ENCODE assay signal across 21 cellular contexts in the genomic region with DNA sequence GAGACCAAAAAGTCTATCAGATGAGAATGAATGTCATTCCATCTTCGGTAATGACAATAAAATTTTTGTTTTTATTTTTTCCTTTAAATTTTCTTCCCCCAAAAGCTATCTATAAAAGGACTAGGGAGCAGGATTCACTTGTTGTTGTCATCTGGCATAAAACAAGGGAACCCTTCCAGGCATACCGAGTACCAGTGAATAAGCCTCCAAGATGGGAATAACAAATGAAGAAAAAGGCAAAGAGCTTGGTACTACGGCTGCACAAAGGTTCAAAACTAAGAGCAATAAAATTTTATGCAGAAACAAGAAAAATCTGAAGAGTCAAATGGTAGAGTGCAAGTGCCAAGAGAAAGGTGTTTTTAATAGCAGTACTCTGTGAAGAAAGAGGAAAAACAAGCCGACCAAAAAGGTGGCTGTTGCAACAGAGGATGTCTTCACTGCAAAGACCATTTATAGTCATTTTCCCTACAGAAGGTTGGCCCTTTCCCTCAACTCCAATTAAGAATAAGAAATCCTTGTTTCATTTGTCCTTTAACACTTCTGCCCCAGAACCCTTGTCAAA. TPM values are rescaled to one million over a fixed set of nuclear protein-coding genes. Genes with fewer than 3 reads are reported as not detected.
DNase-seq lines count a peak whose midpoint lies in the region; ATAC-seq and TF ChIP-seq lines count a peak whose summit lies in the region.
"Had no signal": no experiment of that assay in that cellular context is flagged by ENCODE, and none has a peak within 500 bp of the region (broad histone marks: within the 10 kb centered on the region; RNA-seq: fewer than 3 reads in every experiment).

No MANE protein-coding gene starts in this region.

- H4K20me1 ChIP-seq in mammary epithelial cell (ENCODE audit: insufficient read depth, low read length) (no peaks in the 10 kb centered on the region), hepatocyte (ENCODE audit: insufficient read depth, poor library complexity, severe bottlenecking) (peaks cover 16% of the 10 kb centered on the region)

- H3K4me2 ChIP-seq in mammary epithelial cell (ENCODE audit: insufficient read depth, low read depth, low read length) (peak overlapping the region; percentile 4), hepatocyte (no peak overlapping the region)

- H3K36me3 Mint-ChIP-seq in immature natural killer cell: no peaks in the 10 kb centered on the region
- peaks cover 15% of the 10 kb centered on the region for H3K36me3 Mint-ChIP-seq in activated CD4-positive, alpha-beta memory T cell treated with anti-CD3 and anti-CD28 coated beads, Interleukin-2, amount 10 ng/mL, durations not matched to agents 7 days and 5 days (ENCODE audit: low read depth)
- H3K36me3 Mint-ChIP-seq: stimulated activated effector memory CD8-positive, alpha-beta T cell treated with anti-CD3 and anti-CD28 coated beads, Interleukin-12 subunit alpha, Interleukin-12 subunit beta, amount 100 ng/mL, for 72 hours had no signal

- no peak for ATAC-seq in GM19324 (IDR thresholded peaks at IDR 0.05; ENCODE audit: low FRiP score, unreplicated experiment)
- ATAC-seq: stimulated activated effector memory CD8-positive, alpha-beta T cell treated with anti-CD3 and anti-CD28 coated beads, Interleukin-12 subunit alpha, Interleukin-12 subunit beta, amount 100 ng/mL, for 72 hours had no signal

- no TSS peak for BruUV-seq in mammary epithelial cell (replicated peaks; lab: Mats Ljungman, UMichigan)

- peak; percentile 23 for DNase-seq in mammary epithelial cell
- no peak for DNase-seq in immature natural killer cell
- DNase-seq in NCI-H774 (lab: John Stamatoyannopoulos, UW): no peak
- DNase-seq in hepatocyte (ENCODE audit: low spot score): no peak
- no peak for DNase-seq in activated CD4-positive, alpha-beta memory T cell treated with anti-CD3 and anti-CD28 coated beads, Interleukin-2, amount 10 ng/mL, durations not matched to agents 7 days and 5 days
- DNase-seq: activated B cell treated with CpG ODN at 0.5 μM for 24 hours; activated CD4-positive, alpha-beta T cell treated with anti-CD3 and anti-CD28 coated beads, Interleukin-2, amount 50 U/mL, for 48 hours; activated gamma-delta T cell; activated T-cell treated with anti-CD3 and anti-CD28 coated beads for 4 hours; endodermal cell; HFFc6; kidney; NCI-H187 treated with DMSO at 0.1 percent for 48 hours; NCI-H446; Peyer's patch had no signal

- H3K4me3 ChIP-seq in mammary epithelial cell (replicated peaks in 1 of 3; ENCODE audit: insufficient read depth in 1 of 3, low read depth in 2 of 3, low read length in 3 of 3) (no peak overlapping the region), hepatocyte (no peak overlapping the region)
- H3K4me3 ChIP-seq: Peyer's patch had no signal

- H3K9ac ChIP-seq in mammary epithelial cell (ENCODE audit: insufficient read depth, low read length): no peak overlapping the region
- H3K9ac ChIP-seq: parathyroid adenoma had no signal

- peaks cover 95% of the 10 kb centered on the region for H3K79me2 ChIP-seq in mammary epithelial cell (ENCODE audit: insufficient read depth, low read length)
- H3K79me2 ChIP-seq in hepatocyte: peaks cover 97% of the 10 kb centered on the region

- no peaks in the 10 kb centered on the region for H3K27me3 Mint-ChIP-seq in immature natural killer cell (ENCODE audit: low read depth in 3 of 3)
- H3K27me3 Mint-ChIP-seq in activated CD4-positive, alpha-beta memory T cell treated with anti-CD3 and anti-CD28 coated beads, Interleukin-2, amount 10 ng/mL, durations not matched to agents 7 days and 5 days: no peaks in the 10 kb centered on the region
- H3K27me3 Mint-ChIP-seq: activated B cell treated with CpG ODN at 0.5 μM for 24 hours had no signal

- TF ChIP-seq CTCF in 22Rv1 (IDR thresholded peaks at IDR 0.05): no peak
- TF ChIP-seq CTCF in mammary epithelial cell (conservative IDR thresholded peaks at IDR 0.05 in 1 of 2, IDR thresholded peaks at IDR 0.05 in 1 of 2; ENCODE audit: extremely low read depth in 1 of 2, insufficient read depth in 1 of 2, low read depth in 1 of 2, low read length in 2 of 2): no peak
- TF ChIP-seq CTCF in hepatocyte (IDR thresholded peaks at IDR 0.05; ENCODE audit: poor library complexity): no peak

- H2AFZ ChIP-seq in mammary epithelial cell (ENCODE audit: low read depth, low read length) (no peak overlapping the region), hepatocyte (no peak overlapping the region)
- H2AFZ ChIP-seq: parathyroid adenoma had no signal

- H3K9me3 ChIP-seq in mammary epithelial cell (replicated peaks; ENCODE audit: insufficient read depth, low read length) (no peaks in the 10 kb centered on the region), hepatocyte (ENCODE audit: low read depth) (no peaks in the 10 kb centered on the region)
- H3K9me3 ChIP-seq: Peyer's patch had no signal

- 1% methylated on average over 4 of the region's 4 CpGs for WGBS in mammary epithelial cell (ENCODE audit: low coverage, missing lambda C conversion rate)
- 85% methylated on average over 4 of the region's 4 CpGs for WGBS in hepatocyte (ENCODE audit: low lambda C conversion rate, missing lambda C conversion rate)

- H3K27ac ChIP-seq in 22Rv1 (peak overlapping the region; percentile 98), mammary epithelial cell (ENCODE audit: insufficient read depth, low read depth, low read length) (no peak overlapping the region), hepatocyte (no peak overlapping the region)
- H3K27ac ChIP-seq: parathyroid adenoma, Peyer's patch had no signal

- dilution Hi-C loops in mammary epithelial cell (cut with HindIII; ENCODE audit: low sequenced_read_pairs): no loop called here

- no peaks in the 10 kb centered on the region for H3K9me3 Mint-ChIP-seq in immature natural killer cell
- no peaks in the 10 kb centered on the region for H3K9me3 Mint-ChIP-seq in activated CD4-positive, alpha-beta memory T cell treated with anti-CD3 and anti-CD28 coated beads, Interleukin-2, amount 10 ng/mL, durations not matched to agents 7 days and 5 days
- H3K9me3 Mint-ChIP-seq: activated B cell treated with CpG ODN at 0.5 μM for 24 hours; endodermal cell; HFFc6; stimulated activated effector memory CD8-positive, alpha-beta T cell treated with anti-CD3 and anti-CD28 coated beads, Interleukin-12 subunit alpha, Interleukin-12 subunit beta, amount 100 ng/mL, for 72 hours had no signal

- H3K27me3 ChIP-seq in mammary epithelial cell (ENCODE audit: insufficient read depth, low read length) (no peaks in the 10 kb centered on the region), hepatocyte (no peaks in the 10 kb centered on the region)
- H3K27me3 ChIP-seq: Peyer's patch had no signal

- H3K36me3 ChIP-seq in mammary epithelial cell (ENCODE audit: insufficient read depth, low read length): no peaks in the 10 kb centered on the region
- H3K36me3 ChIP-seq in hepatocyte (replicated peaks; ENCODE audit: insufficient read depth, low read depth): no peaks in the 10 kb centered on the region
- H3K36me3 ChIP-seq: Peyer's patch had no signal

- POLR2A ChIA-PET in activated CD4-positive, alpha-beta memory T cell treated with anti-CD3 and anti-CD28 coated beads, Interleukin-2, amount 10 ng/mL, durations not matched to agents 7 days and 5 days (lab: Charles Lee): no interaction called here

- peaks cover 5% of the 10 kb centered on the region for H3K4me1 ChIP-seq in mammary epithelial cell (ENCODE audit: insufficient read depth, low read length)
- H3K4me1 ChIP-seq in hepatocyte (ENCODE audit: insufficient read depth): no peaks in the 10 kb centered on the region
- H3K4me1 ChIP-seq: parathyroid adenoma had no signal

- H3K4me3 Mint-ChIP-seq in immature natural killer cell: no peak overlapping the region
- no peak overlapping the region for H3K4me3 Mint-ChIP-seq in activated CD4-positive, alpha-beta memory T cell treated with anti-CD3 and anti-CD28 coated beads, Interleukin-2, amount 10 ng/mL, durations not matched to agents 7 days and 5 days
- H3K4me3 Mint-ChIP-seq: activated B cell treated with CpG ODN at 0.5 μM for 24 hours; CD14-positive monocyte; endodermal cell; HFFc6; stimulated activated effector memory CD8-positive, alpha-beta T cell treated with anti-CD3 and anti-CD28 coated beads, Interleukin-12 subunit alpha, Interleukin-12 subunit beta, amount 100 ng/mL, for 72 hours had no signal

- no peak for TF ChIP-seq EP300 in Ishikawa (IDR thresholded peaks at IDR 0.05; ENCODE audit: borderline replicate concordance)

- H3K27ac Mint-ChIP-seq in immature natural killer cell: peak overlapping the region in 4 of 6 donors; percentile 15 to 55 (median 35)
- no peak overlapping the region for H3K27ac Mint-ChIP-seq in activated CD4-positive, alpha-beta memory T cell treated with anti-CD3 and anti-CD28 coated beads, Interleukin-2, amount 10 ng/mL, durations not matched to agents 7 days and 5 days
- H3K27ac Mint-ChIP-seq: activated B cell treated with CpG ODN at 0.5 μM for 24 hours; endodermal cell; HFFc6; stimulated activated effector memory CD8-positive, alpha-beta T cell treated with anti-CD3 and anti-CD28 coated beads, Interleukin-12 subunit alpha, Interleukin-12 subunit beta, amount 100 ng/mL, for 72 hours had no signal

- no peak for TF ChIP-seq RAD21 in Ishikawa (IDR thresholded peaks at IDR 0.05; ENCODE audit: low read depth)

- H3K4me1 Mint-ChIP-seq in immature natural killer cell: peaks cover 59 to 96% of the 10 kb centered on the region in 2 donors
- H3K4me1 Mint-ChIP-seq in activated CD4-positive, alpha-beta memory T cell treated with anti-CD3 and anti-CD28 coated beads, Interleukin-2, amount 10 ng/mL, durations not matched to agents 7 days and 5 days: peaks cover 5% of the 10 kb centered on the region

- intact Hi-C loops in mammary epithelial cell (cut with micrococcal nuclease): no loop called here

- H3K9me2 ChIP-seq in hepatocyte (replicated peaks; ENCODE audit: insufficient read depth): no peaks in the 10 kb centered on the region

- CTCF ChIA-PET in mammary epithelial cell (lab: Charles Lee; ENCODE audit: low non-redundant PET): no interaction called here
- CTCF ChIA-PET in activated CD4-positive, alpha-beta memory T cell treated with anti-CD3 and anti-CD28 coated beads, Interleukin-2, amount 10 ng/mL, durations not matched to agents 7 days and 5 days (lab: Charles Lee): interaction anchor here (0.6 kb wide), 1 partner anchor 110 kb away, joined by 3 read pairs; no protein-coding TSS in a partner anchor

- in situ Hi-C loops in mammary epithelial cell (cut with MboI; ENCODE audit: low sequenced_read_pairs in 2 of 2): no loop called here

TF ChIP-seq in Ishikawa, 13 proteins besides CTCF, POLR2A, EP300 and RAD21 (continues in another document):
- TF ChIP-seq TCF12 (IDR thresholded peaks at IDR 0.05; ENCODE audit: low read depth): no peak
- no peak for TF ChIP-seq ZBTB7A (IDR thresholded peaks at IDR 0.05; ENCODE audit: low read depth)
- TF ChIP-seq TAF1 (IDR thresholded peaks at IDR 0.05; ENCODE audit: low read depth): no peak
- TF ChIP-seq CEBPB (IDR thresholded peaks at IDR 0.05): 0 out of 2 replicates have a peak, but pooled peaks have one; percentile 11

RNA-seq across cellular contexts. Expression of a gene that starts 25.8 kb away (rescaled TPM):
- 10 to 100 TPM; 85.5 to 88.4 TPM for total RNA-seq in mammary epithelial cell
- 28.1 TPM for polyA plus RNA-seq in mammary epithelial cell
- polyA minus RNA-seq in mammary epithelial cell: 104 TPM
- polyA plus RNA-seq in immature natural killer cell: 10 to 100 TPM in 2 of 3 donors, 1 to 10 TPM in 1; 9.4 to 13.6 (median 10.8) TPM
- 47.8 and 49.5 TPM in 2 replicates for total RNA-seq in hepatocyte
- polyA plus RNA-seq in hepatocyte: 12.9 and 15.6 TPM in 2 replicates
- total RNA-seq in activated CD4-positive, alpha-beta memory T cell treated with anti-CD3 and anti-CD28 coated beads, Interleukin-2, amount 10 ng/mL, durations not matched to agents 7 days and 5 days: 10 to 100 TPM; 45.5 to 48.6 TPM
